ENCODE assay signal across 19 cellular contexts in genomic region chr18:36424741-36425142, GRCh38.
DNase-seq lines count a peak whose midpoint lies in the region; ATAC-seq and TF ChIP-seq lines count a peak whose summit lies in the region.
"Had no signal": no experiment of that assay in that cellular context is flagged by ENCODE, and none has a peak within 500 bp of the region (broad histone marks: within the 10 kb centered on the region; RNA-seq: fewer than 3 reads in every experiment).

No MANE protein-coding gene starts in this region.

- no peak for TF ChIP-seq POLR2A in breast epithelium (IDR thresholded peaks at IDR 0.05)

- no peak overlapping the region for H3K27ac ChIP-seq in breast epithelium
- H3K27ac ChIP-seq: esophagus squamous epithelium, RWPE1, skin epidermis had no signal

- H3K4me1 ChIP-seq in breast epithelium (no peaks in the 10 kb centered on the region), Loucy (ENCODE audit: insufficient read depth, low read length, poor library complexity, severe bottlenecking) (peaks cover 5% of the 10 kb centered on the region)

- H3K36me3 Mint-ChIP-seq in MCF 10A (ENCODE audit: insufficient read depth, unreplicated experiment): no peaks in the 10 kb centered on the region
- H3K36me3 Mint-ChIP-seq: mesothelial cell of epicardium had no signal

- ATAC-seq in HG03342 (IDR thresholded peaks at IDR 0.05; ENCODE audit: unreplicated experiment): no peak

- no peaks in the 10 kb centered on the region for H3K27me3 Mint-ChIP-seq in MCF 10A (ENCODE audit: insufficient read depth, unreplicated experiment)
- H3K27me3 Mint-ChIP-seq: progenitor cell of endocrine pancreas had no signal

- H3K9me3 ChIP-seq in breast epithelium (no peaks in the 10 kb centered on the region), Loucy (ENCODE audit: insufficient read depth, low read depth, low read length) (no peaks in the 10 kb centered on the region)
- H3K9me3 ChIP-seq: esophagus squamous epithelium had no signal

- H3K27ac Mint-ChIP-seq in MCF 10A (ENCODE audit: low read depth, unreplicated experiment): no peak overlapping the region
- H3K27ac Mint-ChIP-seq: activated CD4-positive, alpha-beta T cell treated with anti-CD3 and anti-CD28 coated beads, Interleukin-2, amount 10 ng/mL, durations not matched to agents 24 days and 14 days; mesothelial cell of epicardium; progenitor cell of endocrine pancreas had no signal

- no peak overlapping the region for H3K4me2 ChIP-seq in Loucy (ENCODE audit: low read depth, low read length, poor library complexity, severe bottlenecking)

- TF ChIP-seq CTCF in MCF 10A (IDR thresholded peaks at IDR 0.05; ENCODE audit: unreplicated experiment): peak; percentile 5
- TF ChIP-seq CTCF in breast epithelium (IDR thresholded peaks at IDR 0.05): no peak
- TF ChIP-seq CTCF in Loucy (conservative IDR thresholded peaks at IDR 0.05; ENCODE audit: low read length): peak; percentile 28; the same call in 1 of the 2 replicates
- no peak for TF ChIP-seq CTCF in epithelial cell of esophagus (IDR thresholded peaks at IDR 0.05; ENCODE audit: insufficient read depth, low read depth, low read length, missing control alignments)
- no peak for TF ChIP-seq CTCF in GM10266 (IDR thresholded peaks at IDR 0.05; ENCODE audit: control insufficient read depth, insufficient read depth, low read depth, missing control alignments)

- DNase-seq in MCF 10A (ENCODE audit: unreplicated experiment) (no peak), breast epithelium (ENCODE audit: low spot score in 2 of 2) (no peak), epithelial cell of esophagus (ENCODE audit: low read depth) (peak; percentile 48), NCI-H774 (lab: John Stamatoyannopoulos, UW) (no peak), GM10266 (ENCODE audit: extremely low spot score) (no peak), GM19240 (ENCODE audit: insufficient read length, low spot score) (no peak)
- DNase-seq: ACHN; activated CD4-positive, alpha-beta T cell treated with anti-CD3 and anti-CD28 coated beads, Interleukin-2, amount 10 ng/mL, durations not matched to agents 24 days and 14 days; activated effector memory CD4-positive, alpha-beta T cell treated with Interleukin-2 at 50 U/mL for 16 hours; esophagus squamous epithelium; NCI-H146; nephron progenitor cell; stimulated activated CD4-positive, alpha-beta T cell treated with anti-CD3 and anti-CD28 coated beads, Interleukin-4, amount 100 ng/mL, for 1 hour had no signal

- H3K4me3 ChIP-seq in breast epithelium (no peak overlapping the region), Loucy (ENCODE audit: low read length, poor library complexity, severe bottlenecking) (no peak overlapping the region), epithelial cell of esophagus (ENCODE audit: low read length) (no peak overlapping the region)
- H3K4me3 ChIP-seq: esophagus squamous epithelium, skin epidermis had no signal

- intact Hi-C loops in MCF 10A (cut with micrococcal nuclease) (no loop called here), breast epithelium (cut with DNase I; ENCODE audit: low total_unique reads) (loop anchor here (10.0 kb wide), 1 partner anchor 1250 kb away; no protein-coding TSS in a partner anchor)

- H3K9ac ChIP-seq in Loucy (ENCODE audit: low read depth, low read length, poor library complexity, severe bottlenecking): no peak overlapping the region

- H3K27me3 ChIP-seq in breast epithelium (no peaks in the 10 kb centered on the region), Loucy (ENCODE audit: insufficient read depth, low read length, poor library complexity, severe bottlenecking) (no peaks in the 10 kb centered on the region)
- H3K27me3 ChIP-seq: esophagus squamous epithelium had no signal

- no peaks in the 10 kb centered on the region for H3K36me3 ChIP-seq in breast epithelium
- no peaks in the 10 kb centered on the region for H3K36me3 ChIP-seq in Loucy (ENCODE audit: insufficient read depth, low read length)
- H3K36me3 ChIP-seq: esophagus squamous epithelium had no signal

- no peaks in the 10 kb centered on the region for H4K20me1 ChIP-seq in Loucy (ENCODE audit: insufficient read depth, low read length, poor library complexity, severe bottlenecking)

- H3K9me2 ChIP-seq in Loucy (replicated peaks; ENCODE audit: low read depth, low read length): no peaks in the 10 kb centered on the region

- no peak overlapping the region for H2AFZ ChIP-seq in Loucy (ENCODE audit: low read length)

- no peaks in the 10 kb centered on the region for H3K9me3 Mint-ChIP-seq in MCF 10A (ENCODE audit: unreplicated experiment)
- H3K9me3 Mint-ChIP-seq: activated CD4-positive, alpha-beta T cell treated with anti-CD3 and anti-CD28 coated beads, Interleukin-2, amount 10 ng/mL, durations not matched to agents 24 days and 14 days; mesothelial cell of epicardium; nephron progenitor cell had no signal

- CTCF ChIA-PET in MCF 10A (lab: Yijun Ruan, JAX): interaction anchor here (1.0 kb wide), 1 partner anchor 148 kb away, joined by 3 read pairs; no protein-coding TSS in a partner anchor

- no peak overlapping the region for H3K4me3 Mint-ChIP-seq in MCF 10A (ENCODE audit: unreplicated experiment)
- H3K4me3 Mint-ChIP-seq: activated CD4-positive, alpha-beta T cell treated with anti-CD3 and anti-CD28 coated beads, Interleukin-2, amount 10 ng/mL, durations not matched to agents 24 days and 14 days; mesothelial cell of epicardium; nephron progenitor cell had no signal

- BruUV-seq in MCF 10A (replicated peaks; lab: Mats Ljungman, UMichigan): no TSS peak

- peaks cover 15% of the 10 kb centered on the region for H3K4me1 Mint-ChIP-seq in MCF 10A (ENCODE audit: insufficient read depth, unreplicated experiment)
- H3K4me1 Mint-ChIP-seq: activated CD4-positive, alpha-beta T cell treated with anti-CD3 and anti-CD28 coated beads, Interleukin-2, amount 10 ng/mL, durations not matched to agents 24 days and 14 days had no signal

- H3F3A ChIP-seq in Loucy (ENCODE audit: low read depth): no peaks in the 10 kb centered on the region

- no peaks in the 10 kb centered on the region for H3K79me2 ChIP-seq in Loucy (ENCODE audit: insufficient read depth, low read length)

- POLR2A ChIA-PET in MCF 10A (lab: Yijun Ruan, JAX): no interaction called here

Comparison
In these comparisons a context has a peak if more than half of its experiments do, and no peak if none do; other contexts are left out.
1. CTCF ChIP-seq: peak in MCF 10A (single experiment) and Loucy (single experiment); none in breast epithelium (0 of 3), epithelial cell of esophagus (single experiment) and GM10266 (single experiment).